In the genomic region with DNA sequence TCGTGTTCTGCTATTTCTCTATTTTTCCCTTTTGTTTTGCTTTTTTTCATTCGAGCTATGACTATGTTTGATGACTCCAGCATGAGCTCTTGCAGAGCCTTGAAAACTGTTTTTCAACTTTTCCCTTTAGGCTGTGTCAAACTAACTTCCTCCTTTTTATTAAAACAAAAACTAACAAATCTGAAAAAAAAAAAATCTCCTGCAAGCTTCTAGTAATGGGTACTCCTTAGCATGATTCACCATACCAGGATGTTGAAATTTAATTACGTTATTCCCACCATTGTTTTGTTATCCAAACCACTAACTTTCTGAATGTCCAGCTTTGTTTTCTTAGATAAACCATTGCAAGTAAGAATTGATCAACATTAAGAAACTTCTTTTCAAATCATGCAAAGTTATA, we compare ENCODE assay signal across 11 cellular contexts. TPM values are rescaled to one million over a fixed set of nuclear protein-coding genes. Genes with fewer than 3 reads are reported as not detected.
A peak's percentile ranks its signal among the peaks of the same experiment; 100 is the strongest.
DNase-seq lines count a peak whose midpoint lies in the region; ATAC-seq, FAIRE-seq and TF ChIP-seq lines count a peak whose summit lies in the region.
"Had no signal": no experiment of that assay in that cellular context is flagged by ENCODE, and none has a peak within 500 bp of the region (broad histone marks: within the 10 kb centered on the region; RNA-seq: fewer than 3 reads in every experiment).

No MANE protein-coding gene starts in this region.

- H3K23ac ChIP-seq in neuronal stem cell (ENCODE audit: low read depth, low read length, poor library complexity): no peak overlapping the region

- no peak overlapping the region for H2BK12ac ChIP-seq in neuronal stem cell (ENCODE audit: low read length)

- no peaks in the 10 kb centered on the region for H4K20me1 ChIP-seq in endothelial cell of umbilical vein (replicated peaks; ENCODE audit: control insufficient read depth, extremely low read depth, insufficient read depth, low read length)

- H2AFZ ChIP-seq in endothelial cell of umbilical vein (ENCODE audit: low read depth, low read length) (peak overlapping the region; percentile 49), neuronal stem cell (ENCODE audit: low read length) (no peak overlapping the region)
- H2AFZ ChIP-seq: parathyroid adenoma had no signal

- DNase-seq in EL (peak; percentile 48), NCI-H460 (ENCODE audit: extremely low read depth, low read depth) (peak; percentile 13), endothelial cell of umbilical vein (ENCODE audit: low read depth, low spot score) (peak; percentile 91), spleen (no peak), neuronal stem cell (ENCODE audit: low spot score) (no peak), DMS 273 (lab: John Stamatoyannopoulos, UW; ENCODE audit: unreplicated experiment) (no peak), mucosa of descending colon (no peak)
- DNase-seq: activated CD4-positive, CD25-positive, alpha-beta regulatory T cell; glutamatergic neuron had no signal

- H3K4me1 ChIP-seq in endothelial cell of umbilical vein (ENCODE audit: control insufficient read depth, extremely low read depth, insufficient read depth, low read length) (peaks cover 11% of the 10 kb centered on the region), neutrophil (ENCODE audit: control insufficient read depth in 1 of 2, insufficient read depth in 1 of 2, low read depth in 1 of 2, low read length in 1 of 2) (peaks cover 0 to 5% of the 10 kb centered on the region in 2 experiments), spleen (no peaks in the 10 kb centered on the region), neuronal stem cell (ENCODE audit: control insufficient read depth in 2 of 2, insufficient read depth in 1 of 2, low read depth in 1 of 2, low read length in 2 of 2) (peaks cover 0 to under 1% of the 10 kb centered on the region in 2 donors), mucosa of descending colon (ENCODE audit: low read depth) (no peaks in the 10 kb centered on the region)
- H3K4me1 ChIP-seq: parathyroid adenoma had no signal

- dilution Hi-C loops in endothelial cell of umbilical vein (cut with MboI; ENCODE audit: extremely low pct_ligation_motif_present, low sequenced_read_pairs): no loop called here

- H3K4me3 ChIP-seq in endothelial cell of umbilical vein (replicated peaks in 1 of 3; ENCODE audit: insufficient read depth in 1 of 3, low read depth in 1 of 3, low read length in 3 of 3): no peak overlapping the region
- no peak overlapping the region for H3K4me3 ChIP-seq in neutrophil (ENCODE audit: low read depth in 1 of 2, low read length in 1 of 2)
- H3K4me3 ChIP-seq in spleen: no peak overlapping the region
- H3K4me3 ChIP-seq in neuronal stem cell (ENCODE audit: low read length in 2 of 2): no peak overlapping the region
- no peak overlapping the region for H3K4me3 ChIP-seq in mucosa of descending colon

- no peak overlapping the region for H3K4ac ChIP-seq in neuronal stem cell (ENCODE audit: low read length)

- 15 to 37% (median 27%) methylated on average over 3 of the region's 3 CpGs for WGBS in spleen, 5 donors
- WGBS in neuronal stem cell (ENCODE audit: extremely low coverage in 2 of 2, insufficient read length in 2 of 2, insufficient replicate concordance in 1 of 2), 2 donors: no CpG with 5 or more reads among the region's 3 CpGs

- H3K9me3 ChIP-seq in endothelial cell of umbilical vein (replicated peaks; ENCODE audit: control insufficient read depth, insufficient read depth, low read length) (no peaks in the 10 kb centered on the region), neutrophil (no peaks in the 10 kb centered on the region), spleen (peaks cover 0 to 3% (median 0%) of the 10 kb centered on the region in 8 donors), neuronal stem cell (replicated peaks in 1 of 2; ENCODE audit: control insufficient read depth in 2 of 2, insufficient read depth in 1 of 2, low read depth in 1 of 2, low read length in 2 of 2) (no peaks in the 10 kb centered on the region), mucosa of descending colon (no peaks in the 10 kb centered on the region)

- intact Hi-C loops in endothelial cell of umbilical vein (cut with micrococcal nuclease) (no loop called here), spleen (cut with DNase I; ENCODE audit: low total_unique reads) (no loop called here), mucosa of descending colon (cut with DNase I, micrococcal nuclease) (no loop called here)

- no peak for TF ChIP-seq CTCF in endothelial cell of umbilical vein (IDR thresholded peaks at IDR 0.05; ENCODE audit: extremely low read depth in 1 of 2, insufficient read depth in 1 of 2, low read depth in 1 of 2, low read length in 2 of 2)
- TF ChIP-seq CTCF in neutrophil (IDR thresholded peaks at IDR 0.05): no peak
- no peak for TF ChIP-seq CTCF in spleen (IDR thresholded peaks at IDR 0.05 in 8 of 11, conservative IDR thresholded peaks at IDR 0.05 in 3 of 11)
- TF ChIP-seq CTCF in mucosa of descending colon (IDR thresholded peaks at IDR 0.05): no peak

- BruUV-seq in endothelial cell of umbilical vein (replicated peaks; lab: Mats Ljungman, UMichigan): no TSS peak

- no peak for ATAC-seq in mucosa of descending colon

- H3K27me3 ChIP-seq in endothelial cell of umbilical vein (ENCODE audit: control insufficient read depth in 2 of 2, insufficient read depth in 2 of 2, low read length in 2 of 2): no peaks in the 10 kb centered on the region
- no peaks in the 10 kb centered on the region for H3K27me3 ChIP-seq in neutrophil
- peaks cover 0 to 5% (median 0%) of the 10 kb centered on the region in 7 donors for H3K27me3 ChIP-seq in spleen (replicated peaks in 1 of 7)
- peaks cover 0 to 8% (median 0%) of the 10 kb centered on the region in 3 experiments for H3K27me3 ChIP-seq in neuronal stem cell (ENCODE audit: control insufficient read depth in 3 of 3, insufficient read depth in 3 of 3, low read depth in 1 of 3, low read length in 3 of 3)

- CTCF ChIA-PET in endothelial cell of umbilical vein (lab: Charles Lee): interaction anchor here (0.7 to 3.7 kb wide), 21 partner anchors 10 to 890 kb away, joined by 3 to 57 read pairs (median 6); partner anchors contain the start of gene CLDN10

- H2BK120ac ChIP-seq in neuronal stem cell (ENCODE audit: low read depth, low read length): no peak overlapping the region

- no peak overlapping the region for H3K18ac ChIP-seq in neuronal stem cell (ENCODE audit: low read length)

- H4K8ac ChIP-seq in neuronal stem cell (ENCODE audit: low read depth, low read length): no peak overlapping the region

- no peak overlapping the region for H2AK5ac ChIP-seq in neuronal stem cell (ENCODE audit: low read depth, low read length)

- H2BK5ac ChIP-seq in neuronal stem cell (ENCODE audit: low read length): no peak overlapping the region

- FAIRE-seq in endothelial cell of umbilical vein (lab: Jason Lieb, UNC): peak; percentile 83

- H3K79me2 ChIP-seq in endothelial cell of umbilical vein (ENCODE audit: control insufficient read depth, insufficient read depth, low read length): no peaks in the 10 kb centered on the region
- H3K79me2 ChIP-seq: parathyroid adenoma had no signal

- H3K9me1 ChIP-seq in endothelial cell of umbilical vein (replicated peaks; ENCODE audit: control insufficient read depth, extremely low read depth, insufficient read depth, low read length): no peaks in the 10 kb centered on the region

- TF ChIP-seq POLR2A in endothelial cell of umbilical vein (IDR thresholded peaks at IDR 0.05; ENCODE audit: low read depth, low read length) (no peak), spleen (IDR thresholded peaks at IDR 0.05) (no peak)

- H4K91ac ChIP-seq in neuronal stem cell (ENCODE audit: low read depth, low read length, poor library complexity): no peak overlapping the region

- POLR2A ChIA-PET in endothelial cell of umbilical vein (lab: Charles Lee): interaction anchor here (0.7 kb wide), 1 partner anchor 112 kb away, joined by 3 read pairs; the partner anchor contains the start of gene DNAJC3

- no peaks in the 10 kb centered on the region for H3K79me1 ChIP-seq in neuronal stem cell (ENCODE audit: low read depth, low read length)

- peak overlapping the region; percentile 44 for H3K27ac ChIP-seq in endothelial cell of umbilical vein (ENCODE audit: insufficient read depth, low read depth, low read length)
- peak overlapping the region; percentile 40 for H3K27ac ChIP-seq in neutrophil
- peak overlapping the region in 2 of 8 donors; percentile 22 to 52 for H3K27ac ChIP-seq in spleen
- no peak overlapping the region for H3K27ac ChIP-seq in neuronal stem cell (replicated peaks; ENCODE audit: low read length)
- H3K27ac ChIP-seq: parathyroid adenoma had no signal

- H3K36me3 ChIP-seq in endothelial cell of umbilical vein (ENCODE audit: control insufficient read depth in 2 of 2, extremely low read depth in 1 of 2, insufficient read depth in 2 of 2, low read length in 2 of 2) (no peaks in the 10 kb centered on the region), neutrophil (no peaks in the 10 kb centered on the region), spleen (no peaks in the 10 kb centered on the region), neuronal stem cell (replicated peaks in 1 of 2; ENCODE audit: control insufficient read depth in 2 of 2, insufficient read depth in 2 of 2, low read length in 2 of 2) (no peaks in the 10 kb centered on the region), mucosa of descending colon (ENCODE audit: low read depth) (no peaks in the 10 kb centered on the region)

- H3K4me2 ChIP-seq in endothelial cell of umbilical vein (ENCODE audit: insufficient read depth, low read length): peak overlapping the region; percentile 68
- no peak overlapping the region for H3K4me2 ChIP-seq in neuronal stem cell (ENCODE audit: insufficient read depth, low read length, poor library complexity, severe bottlenecking)

- H3K14ac ChIP-seq in neuronal stem cell (ENCODE audit: low read length): no peak overlapping the region

- H3K9ac ChIP-seq in endothelial cell of umbilical vein (replicated peaks; ENCODE audit: extremely low read depth, insufficient read depth, low read length): peak overlapping the region; percentile 1
- no peak overlapping the region for H3K9ac ChIP-seq in neuronal stem cell (ENCODE audit: low read depth, low read length, poor library complexity)
- H3K9ac ChIP-seq: parathyroid adenoma had no signal

- no peak overlapping the region for H2BK15ac ChIP-seq in neuronal stem cell (ENCODE audit: low read length)

RNA-seq across cellular contexts. Expression of gene CLDN10, which starts 12.4 kb away (rescaled TPM):
- not detected in 2 replicates for total RNA-seq in NCI-H460 (2014; rRNA removed; shearing (Covaris generic))
- not detected in 2 replicates for polyA plus RNA-seq in NCI-H460 (2014; cell fraction: nucleus; rRNA removed)
- 0.49 TPM in 1 of 2 replicates, not detected in the other for total RNA-seq in endothelial cell of umbilical vein
- polyA plus RNA-seq in endothelial cell of umbilical vein: 0.69 and 0.92 TPM in 2 replicates
- polyA plus RNA-seq in endothelial cell of umbilical vein (2011; cell fraction: cytosol; rRNA removed): 0.99 and 1.0 TPM in 2 replicates
- polyA plus RNA-seq in endothelial cell of umbilical vein (2011; cell fraction: nucleus; rRNA removed): 0.38 and 0.91 TPM in 2 replicates
- 1.0 and 1.4 TPM in 2 replicates for polyA plus RNA-seq in endothelial cell of umbilical vein (2012)
- 0.42 and 0.61 TPM in 2 replicates for polyA minus RNA-seq in endothelial cell of umbilical vein
- not detected for polyA minus RNA-seq in endothelial cell of umbilical vein (2011; cell fraction: cytosol; rRNA and poly(A)+ RNA removed)
- polyA minus RNA-seq in endothelial cell of umbilical vein (2011; cell fraction: nucleus; rRNA and poly(A)+ RNA removed): 0.38 TPM in 1 of 2 replicates, not detected in the other
- total RNA-seq in spleen: under 1 TPM in 2 of 7 donors, not detected in 5; 0.28 to 0.52 TPM
- under 1 TPM; 0.08 to 0.10 (median 0.09) TPM for polyA plus RNA-seq in spleen
- polyA plus RNA-seq in neuronal stem cell (2013, experiment 1 of 2): 47.8 TPM
- 46.6 TPM for polyA plus RNA-seq in neuronal stem cell (2013, experiment 2 of 2)
- total RNA-seq in mucosa of descending colon: under 1 TPM in 1 of 3 donors, not detected in 2; 0.43 TPM

Comparison
In these comparisons a context has a peak if more than half of its experiments do, and no peak if none do; other contexts are left out.
1. DNase-seq: peak in EL (single experiment), NCI-H460 (single experiment) and endothelial cell of umbilical vein (single experiment); none in spleen (single experiment), neuronal stem cell (single experiment), DMS 273 (single experiment) and mucosa of descending colon (0 of 3).